15 cellular contexts compared by ENCODE assay signal in genomic region chr4:26731342-26731741, GRCh38.
DNase-seq lines count a peak whose midpoint lies in the region; ATAC-seq, FAIRE-seq and TF ChIP-seq lines count a peak whose summit lies in the region.
"Had no signal": no experiment of that assay in that cellular context is flagged by ENCODE, and none has a peak within 500 bp of the region (broad histone marks: within the 10 kb centered on the region; RNA-seq: fewer than 3 reads in every experiment).

No MANE protein-coding gene starts in this region.

- FAIRE-seq in kidney (lab: Jason Lieb, UNC) = no peak
- FAIRE-seq: A549 had no signal

- CTCF ChIA-PET in activated CD4-positive, alpha-beta T cell treated with anti-CD3 and anti-CD28 coated beads for 36 hours (lab: Charles Lee) = no interaction called here

- H3K9me3 Mint-ChIP-seq in activated CD4-positive, alpha-beta T cell treated with anti-CD3 and anti-CD28 coated beads for 36 hours (ENCODE audit: low read depth) = no peaks in the 10 kb centered on the region
- H3K9me3 Mint-ChIP-seq in nephron progenitor cell = no peaks in the 10 kb centered on the region

- H3K27me3 ChIP-seq in tibial artery = no peaks in the 10 kb centered on the region
- H3K27me3 ChIP-seq: SJSA1, upper lobe of right lung had no signal

- no peak overlapping the region for H3K4me3 Mint-ChIP-seq in activated CD4-positive, alpha-beta T cell treated with anti-CD3 and anti-CD28 coated beads for 36 hours
- H3K4me3 Mint-ChIP-seq in nephron progenitor cell = no peak overlapping the region

- peaks cover 11% of the 10 kb centered on the region for H3K4me1 Mint-ChIP-seq in activated CD4-positive, alpha-beta T cell treated with anti-CD3 and anti-CD28 coated beads for 36 hours
- H3K4me1 Mint-ChIP-seq in nephron progenitor cell = no peaks in the 10 kb centered on the region

- POLR2A ChIA-PET in activated CD4-positive, alpha-beta T cell treated with anti-CD3 and anti-CD28 coated beads for 36 hours (lab: Charles Lee) = no interaction called here

- H3K4me1 ChIP-seq in kidney (ENCODE audit: control insufficient read depth in 1 of 2, insufficient read depth in 1 of 2, low read depth in 1 of 2, low read length in 2 of 2) (no peaks in the 10 kb centered on the region), tibial artery (no peaks in the 10 kb centered on the region)
- H3K4me1 ChIP-seq: A549, SJSA1, upper lobe of right lung had no signal

- peak overlapping the region; percentile 42 for H3K27ac Mint-ChIP-seq in activated CD4-positive, alpha-beta T cell treated with anti-CD3 and anti-CD28 coated beads for 36 hours
- peak overlapping the region; percentile 1 for H3K27ac Mint-ChIP-seq in nephron progenitor cell

- H3K4me3 ChIP-seq in kidney (ENCODE audit: low read length in 2 of 2) (no peak overlapping the region), tibial artery (no peak overlapping the region)
- H3K4me3 ChIP-seq: A549, SJSA1, upper lobe of right lung had no signal

- H3K27ac ChIP-seq in kidney (ENCODE audit: low read depth in 2 of 2, low read length in 2 of 2) (no peak overlapping the region), tibial artery (no peak overlapping the region)
- H3K27ac ChIP-seq: A549, SJSA1, upper lobe of right lung had no signal

- peak; percentile 96 for ATAC-seq in activated CD4-positive, alpha-beta T cell treated with anti-CD3 and anti-CD28 coated beads for 36 hours
- ATAC-seq in GM21529 (IDR thresholded peaks at IDR 0.05; ENCODE audit: unreplicated experiment) = peak; percentile 97
- peak; percentile 86 for ATAC-seq in HG03196 (IDR thresholded peaks at IDR 0.05; ENCODE audit: unreplicated experiment)
- ATAC-seq: A549, upper lobe of right lung had no signal

- H3K36me3 ChIP-seq in kidney (ENCODE audit: control insufficient read depth in 1 of 2, insufficient read depth in 2 of 2, low read length in 2 of 2) = no peaks in the 10 kb centered on the region
- peaks cover 0 to 6% (median 0%) of the 10 kb centered on the region in 3 donors for H3K36me3 ChIP-seq in tibial artery
- H3K36me3 ChIP-seq: SJSA1, upper lobe of right lung had no signal

- H3K9ac ChIP-seq in kidney (ENCODE audit: low read length in 2 of 2) = no peak overlapping the region

- intact Hi-C loops in activated CD4-positive, alpha-beta T cell treated with anti-CD3 and anti-CD28 coated beads for 36 hours (cut with DNase I, micrococcal nuclease) = loop anchor here (1.0 to 5.0 kb wide), 3 partner anchors 15 to 271 kb away; no protein-coding TSS in a partner anchor
- intact Hi-C loops in kidney (cut with DNase I) = no loop called here
- intact Hi-C loops in tibial artery (cut with DNase I; ENCODE audit: low total_unique reads) = no loop called here

- DNase-seq in activated CD4-positive, alpha-beta T cell treated with anti-CD3 and anti-CD28 coated beads for 36 hours = no peak
- no peak for DNase-seq in activated CD4-positive, alpha-beta T cell treated with anti-CD3 and anti-CD28 coated beads, Interleukin-2, amount 50 U/mL, for 48 hours
- DNase-seq in nephron progenitor cell (no peak), kidney (no peak), GM19238 (ENCODE audit: insufficient read length, low spot score) (no peak), tibial artery (no peak)
- DNase-seq: GF-D8; head of caudate nucleus; NCI-H2107; stimulated activated CD4-positive, alpha-beta T cell treated with anti-CD3 and anti-CD28 coated beads, Interleukin-4, amount 100 ng/mL, for 1 hour; upper lobe of right lung had no signal

- H3K9me3 ChIP-seq in kidney (ENCODE audit: control insufficient read depth in 1 of 2, low read length in 2 of 2) (no peaks in the 10 kb centered on the region), tibial artery (no peaks in the 10 kb centered on the region)
- H3K9me3 ChIP-seq: A549, SJSA1, upper lobe of right lung had no signal

- H3K27me3 Mint-ChIP-seq in activated CD4-positive, alpha-beta T cell treated with anti-CD3 and anti-CD28 coated beads for 36 hours = no peaks in the 10 kb centered on the region
- H3K27me3 Mint-ChIP-seq in nephron progenitor cell (ENCODE audit: low read depth, poor library complexity) = no peaks in the 10 kb centered on the region

- no peak for TF ChIP-seq CTCF in nephron progenitor cell (IDR thresholded peaks at IDR 0.05)
- no peak for TF ChIP-seq CTCF in kidney (IDR thresholded peaks at IDR 0.05; ENCODE audit: borderline replicate concordance, extremely low read depth, insufficient read depth)
- TF ChIP-seq CTCF in tibial artery (IDR thresholded peaks at IDR 0.05) = no peak

- H3K36me3 Mint-ChIP-seq in activated CD4-positive, alpha-beta T cell treated with anti-CD3 and anti-CD28 coated beads for 36 hours (ENCODE audit: low read depth) = peaks cover 2% of the 10 kb centered on the region
- H3K36me3 Mint-ChIP-seq in nephron progenitor cell (ENCODE audit: low read depth) = no peaks in the 10 kb centered on the region

Comparison
In these comparisons a context has a peak if more than half of its experiments do, and no peak if none do; other contexts are left out.
1. intact Hi-C loops: an anchor here in activated CD4-positive, alpha-beta T cell treated with anti-CD3 and anti-CD28 coated beads for 36 hours (1.0 to 5.0 kb wide); none called in kidney and tibial artery.